ENCODE assay signal across 17 cellular contexts in genomic region chr1:175273656-175274055, GRCh38.
DNase-seq lines count a peak whose midpoint lies in the region; ATAC-seq and TF ChIP-seq lines count a peak whose summit lies in the region.
"Had no signal": no experiment of that assay in that cellular context is flagged by ENCODE, and none has a peak within 500 bp of the region (broad histone marks: within the 10 kb centered on the region; RNA-seq: fewer than 3 reads in every experiment).

No MANE protein-coding gene starts in this region.

- H3K9me3 ChIP-seq in gastroesophageal sphincter (no peaks in the 10 kb centered on the region), right cardiac atrium (ENCODE audit: control insufficient read depth, low read length) (no peaks in the 10 kb centered on the region), subcutaneous abdominal adipose tissue (ENCODE audit: control insufficient read depth in 5 of 5, low read length in 5 of 5) (no peaks in the 10 kb centered on the region)
- H3K9me3 ChIP-seq: BLaER1 had no signal

- peak overlapping the region in 2 of 5 donors; percentile 8 to 42 for H3K9ac ChIP-seq in subcutaneous abdominal adipose tissue (ENCODE audit: low read length in 5 of 5)
- H3K9ac ChIP-seq: BLaER1 had no signal

- H3K27ac ChIP-seq in gastroesophageal sphincter (no peak overlapping the region), right cardiac atrium (ENCODE audit: low read length) (no peak overlapping the region), subcutaneous abdominal adipose tissue (ENCODE audit: low read depth, low read length) (peak overlapping the region; percentile 69)
- H3K27ac ChIP-seq: BLaER1 had no signal

- no peaks in the 10 kb centered on the region for H3K36me3 ChIP-seq in gastroesophageal sphincter
- no peaks in the 10 kb centered on the region for H3K36me3 ChIP-seq in subcutaneous abdominal adipose tissue (ENCODE audit: control insufficient read depth in 5 of 5, insufficient read depth in 5 of 5, low read length in 5 of 5)
- H3K36me3 ChIP-seq: BLaER1 had no signal

- no peak for TF ChIP-seq EP300 in gastroesophageal sphincter (IDR thresholded peaks at IDR 0.05)

- ATAC-seq in Right ventricle myocardium superior (ENCODE audit: poor library complexity): peak; percentile 80
- peak; percentile 60 for ATAC-seq in gastroesophageal sphincter
- peak; percentile 35 to 48 for ATAC-seq in right cardiac atrium
- no peak for ATAC-seq in HG03045 (IDR thresholded peaks at IDR 0.05; ENCODE audit: unreplicated experiment)

- H3K4me3 ChIP-seq in gastroesophageal sphincter (no peak overlapping the region), right cardiac atrium (ENCODE audit: low read length) (no peak overlapping the region), subcutaneous abdominal adipose tissue (ENCODE audit: low read depth in 1 of 5, low read length in 5 of 5) (no peak overlapping the region)
- H3K4me3 ChIP-seq: BLaER1 had no signal

- 75 to 82% methylated on average over 2 of the region's 2 CpGs for whole genome bisulfite sequencing in gastroesophageal sphincter (ENCODE audit: low coverage in 1 of 2), 2 donors
- 60% methylated on average over 2 of the region's 2 CpGs for WGBS in right cardiac atrium

- TF ChIP-seq POLR2A in gastroesophageal sphincter (IDR thresholded peaks at IDR 0.05): no peak

- intact Hi-C loops in Right ventricle myocardium superior (cut with DNase I): no loop called here
- intact Hi-C loops in cardiac septum (cut with DNase I): no loop called here
- intact Hi-C loops in right cardiac atrium (cut with DNase I): no loop called here

- no peaks in the 10 kb centered on the region for H3K4me1 ChIP-seq in gastroesophageal sphincter
- peaks cover 4% of the 10 kb centered on the region for H3K4me1 ChIP-seq in right cardiac atrium (ENCODE audit: control insufficient read depth, insufficient read depth, low read length)
- peaks cover 5 to 44% (median 30%) of the 10 kb centered on the region in 5 donors for H3K4me1 ChIP-seq in subcutaneous abdominal adipose tissue (ENCODE audit: control insufficient read depth in 5 of 5, insufficient read depth in 5 of 5, low read length in 5 of 5)
- H3K4me1 ChIP-seq: BLaER1 had no signal

- H3K27me3 ChIP-seq in gastroesophageal sphincter (no peaks in the 10 kb centered on the region), right cardiac atrium (ENCODE audit: control insufficient read depth, insufficient read depth) (no peaks in the 10 kb centered on the region), subcutaneous abdominal adipose tissue (ENCODE audit: control insufficient read depth in 5 of 5, insufficient read depth in 4 of 5, low read length in 5 of 5) (no peaks in the 10 kb centered on the region)
- H3K27me3 ChIP-seq: BLaER1 had no signal

- TF ChIP-seq CTCF in gastroesophageal sphincter (IDR thresholded peaks at IDR 0.05): no peak

- DNase-seq in Right ventricle myocardium superior (no peak), cardiac septum (ENCODE audit: low spot score) (no peak), right cardiac atrium (peak in 1 of 3 donors; percentile 50), globus pallidus (ENCODE audit: low spot score) (no peak), anterior cingulate cortex (lab: John Stamatoyannopoulos, UW) (no peak)
- DNase-seq: 8988T; AML-193; Caco-2; CD8-positive, alpha-beta memory T cell; DND-41; GDM1; HCEC 1CT; HFFc6 had no signal
